Comparison of ENCODE assay signal across 8 cellular contexts in genomic region chr2:42361728-42362298, GRCh38. TPM values are rescaled to one million over a fixed set of nuclear protein-coding genes. Genes with fewer than 3 reads are reported as not detected.
DNase-seq lines count a peak whose midpoint lies in the region; TF ChIP-seq lines count a peak whose summit lies in the region.

No MANE protein-coding gene starts in this region.

- no peaks in the 10 kb centered on the region; the same call in 1 of the 2 replicates for H3F3A ChIP-seq in DOHH2 (ENCODE audit: control insufficient read depth, insufficient read depth)

- peak overlapping the region; percentile 95 for H3K4me2 ChIP-seq in DOHH2 (ENCODE audit: low read length)
- peak overlapping the region; percentile 97 for H3K4me2 ChIP-seq in osteoblast (ENCODE audit: insufficient read depth, low read length)

- H3K27ac ChIP-seq in DOHH2 (ENCODE audit: low read depth, low read length) (no peak overlapping the region), osteoblast (ENCODE audit: low read depth, low read length) (no peak overlapping the region)

- peak overlapping the region; percentile 86 for H2AFZ ChIP-seq in osteoblast (ENCODE audit: low read length)

- no peaks in the 10 kb centered on the region for H3K9me3 ChIP-seq in DOHH2 (ENCODE audit: control insufficient read depth, insufficient read depth, low read length)
- no peaks in the 10 kb centered on the region for H3K9me3 ChIP-seq in NT2/D1 (ENCODE audit: insufficient read depth, low read length)
- H3K9me3 ChIP-seq in osteoblast (ENCODE audit: low read depth, low read length), result no peaks in the 10 kb centered on the region

- H3K79me2 ChIP-seq in DOHH2 (ENCODE audit: control insufficient read depth, low read length), result peaks cover 42% of the 10 kb centered on the region
- H3K79me2 ChIP-seq in osteoblast (ENCODE audit: insufficient read depth, low read length), result peaks cover 43% of the 10 kb centered on the region

- H3K9me2 ChIP-seq in DOHH2 (replicated peaks; ENCODE audit: control insufficient read depth, low read length), result no peaks in the 10 kb centered on the region

- H3K27ac Mint-ChIP-seq in endothelial cell (ENCODE audit: unreplicated experiment), result peak overlapping the region; percentile 86

- peak overlapping the region; percentile 29 for H3K9ac ChIP-seq in NT2/D1 (ENCODE audit: insufficient read length, low read depth)

- H4K20me1 ChIP-seq in DOHH2 (ENCODE audit: control insufficient read depth, insufficient read depth, low read depth, low read length) (no peaks in the 10 kb centered on the region; the same call in none of the 2 replicates), osteoblast (ENCODE audit: insufficient read depth, low read length) (peaks cover 25% of the 10 kb centered on the region)

- H3K36me3 Mint-ChIP-seq in endothelial cell (ENCODE audit: low read depth, unreplicated experiment), result peaks cover 3% of the 10 kb centered on the region

- no peaks in the 10 kb centered on the region; the same call in none of the 2 replicates for H3K27me3 ChIP-seq in DOHH2 (ENCODE audit: control insufficient read depth, low read length)
- peaks cover 15% of the 10 kb centered on the region for H3K27me3 ChIP-seq in NT2/D1 (ENCODE audit: insufficient read depth, insufficient read length)
- H3K27me3 ChIP-seq in osteoblast (ENCODE audit: insufficient read depth, low read length), result peaks cover 6% of the 10 kb centered on the region

- DNase-seq in NT2/D1 (ENCODE audit: low read depth, low spot score), result no peak
- no peak for DNase-seq in endothelial cell (ENCODE audit: low spot score)
- no peak for DNase-seq in osteoblast (ENCODE audit: insufficient read length, low spot score, missing footprints)
- no peak for DNase-seq in SW480 (ENCODE audit: low spot score)
- no peak for DNase-seq in NCI-H187 treated with DMSO at 0.1 percent for 48 hours (lab: John Stamatoyannopoulos, UW)
- DNase-seq in mesenteric fat pad (ENCODE audit: low spot score), result no peak
- no peak for DNase-seq in AG08396 (ENCODE audit: low spot score)

- H3K4me1 ChIP-seq in DOHH2 (ENCODE audit: control insufficient read depth, low read length) (peaks cover 20% of the 10 kb centered on the region), NT2/D1 (ENCODE audit: insufficient read depth, insufficient read length) (no peaks in the 10 kb centered on the region), osteoblast (ENCODE audit: insufficient read depth, low read length) (peaks cover 18% of the 10 kb centered on the region)

- peaks cover 5% of the 10 kb centered on the region for H3K27me3 Mint-ChIP-seq in endothelial cell (ENCODE audit: unreplicated experiment)

- peak; percentile 30 for TF ChIP-seq CTCF in DOHH2 (IDR thresholded peaks at IDR 0.05; ENCODE audit: low read depth, low read length, poor library complexity, severe bottlenecking)
- no peak for TF ChIP-seq CTCF in endothelial cell (IDR thresholded peaks at IDR 0.05; ENCODE audit: unreplicated experiment)
- TF ChIP-seq CTCF in osteoblast (IDR thresholded peaks at IDR 0.05; ENCODE audit: extremely low read depth, low read depth, low read length), result no peak

- H3K4me1 Mint-ChIP-seq in endothelial cell (ENCODE audit: unreplicated experiment), result peaks cover 18% of the 10 kb centered on the region

- H3K4me3 ChIP-seq in DOHH2 (ENCODE audit: low read length) (peak overlapping the region; percentile 89), NT2/D1 (ENCODE audit: insufficient read length, low read depth) (no peak overlapping the region), osteoblast (ENCODE audit: insufficient read depth, low read length) (peak overlapping the region; percentile 57)

- H3K4me3 Mint-ChIP-seq in endothelial cell (ENCODE audit: unreplicated experiment), result peak overlapping the region; percentile 94

- H3K9me3 Mint-ChIP-seq in endothelial cell (ENCODE audit: unreplicated experiment), result no peaks in the 10 kb centered on the region

- H3K36me3 ChIP-seq in DOHH2 (ENCODE audit: control insufficient read depth, low read length) (peaks cover 6% of the 10 kb centered on the region; the same call in 1 of the 2 replicates), NT2/D1 (ENCODE audit: insufficient read depth, insufficient read length, low read length) (peaks cover 3% of the 10 kb centered on the region), osteoblast (ENCODE audit: insufficient read depth, low read length) (no peaks in the 10 kb centered on the region)

RNA-seq across cellular contexts. Expression of gene COX7A2L, which starts 0.8 kb away (rescaled TPM):
- total RNA-seq in endothelial cell (ENCODE audit: unreplicated experiment) (94.8 TPM), osteoblast (215 and 237 TPM in 2 replicates), mesenteric fat pad (78.5 TPM)
